In the genomic region with DNA sequence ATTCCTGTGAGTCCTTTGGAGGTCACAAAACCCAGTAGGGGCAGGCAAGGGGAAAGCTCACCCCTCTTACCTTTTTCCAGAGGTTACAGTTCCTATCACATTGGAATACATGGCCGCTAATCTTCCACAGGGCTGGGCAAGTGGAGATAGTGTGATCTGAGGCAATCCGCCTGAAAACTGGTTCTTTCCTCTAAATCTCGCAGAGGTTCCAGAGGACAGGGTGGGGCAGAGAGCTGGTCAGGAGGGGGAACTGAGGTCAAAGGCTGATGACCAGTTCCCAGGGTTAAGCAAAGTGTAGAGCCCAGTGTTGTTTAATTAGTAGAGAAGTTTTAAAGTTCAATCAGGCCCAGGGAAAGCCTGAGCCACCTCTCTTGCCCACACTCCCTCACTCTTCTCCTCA, we compare ENCODE assay signal across 1 cellular context.
TF ChIP-seq lines count a peak whose summit lies in the region.

Gene SERPINC1, minus strand, starts transcription at position 179 of the 400 bp plus-strand sequence. Its CDS starts 68 bp downstream, at position 111.

TF ChIP-seq in K562, 482 proteins besides CTCF, POLR2A, EP300 and RAD21 (continued from another document):
- TF ChIP-seq CHAMP1 (IDR thresholded peaks at IDR 0.05), result no peak
- TF ChIP-seq, protein P1, sequence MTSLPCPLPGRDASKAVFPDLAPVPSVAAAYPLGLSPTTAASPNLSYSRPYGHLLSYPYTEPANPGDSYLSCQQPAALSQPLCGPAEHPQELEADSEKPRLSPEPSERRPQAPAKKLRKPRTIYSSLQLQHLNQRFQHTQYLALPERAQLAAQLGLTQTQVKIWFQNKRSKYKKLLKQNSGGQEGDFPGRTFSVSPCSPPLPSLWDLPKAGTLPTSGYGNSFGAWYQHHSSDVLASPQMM (CRISPR knock-in tag; IDR thresholded peaks at IDR 0.05), result no peak
- TF ChIP-seq ATF7 (IDR thresholded peaks at IDR 0.05), result peak; percentile 45; the same call in 1 of the 2 replicates
- 0 out of 4 replicates have a peak, but pooled peaks of 1 of the 2 experiments have one; percentile 25 for TF ChIP-seq MAZ (CRISPR knock-in tag; conservative IDR thresholded peaks at IDR 0.05 in 1 of 2, IDR thresholded peaks at IDR 0.05 in 1 of 2)
- no peak for TF ChIP-seq ZNF121 (CRISPR knock-in tag; conservative IDR thresholded peaks at IDR 0.05)
- no peak for TF ChIP-seq SETDB1 (IDR thresholded peaks at IDR 0.05; ENCODE audit: low read length)
- TF ChIP-seq NCOA4 (IDR thresholded peaks at IDR 0.05; ENCODE audit: partially characterized antibody), result no peak
- TF ChIP-seq NR2C1 (IDR thresholded peaks at IDR 0.05), result peak; percentile 63; the same call in 1 of the 2 replicates
- TF ChIP-seq NR2C1 (tag; IDR thresholded peaks at IDR 0.05), result peak; percentile 72
- no peak for TF ChIP-seq ZNF3 (CRISPR knock-in tag; IDR thresholded peaks at IDR 0.05)
- no peak for TF ChIP-seq MTA1 (IDR thresholded peaks at IDR 0.05; ENCODE audit: borderline replicate concordance)
- TF ChIP-seq ZNF583 (CRISPR knock-in tag; IDR thresholded peaks at IDR 0.05), result no peak
- TF ChIP-seq CREB1 (IDR thresholded peaks at IDR 0.05), result no peak
- no peak for TF ChIP-seq CREB1 (CRISPR knock-in tag; IDR thresholded peaks at IDR 0.05)
- no peak for TF ChIP-seq POLR2AphosphoS2 (IDR thresholded peaks at IDR 0.05; ENCODE audit: low read length)
- no peak for TF ChIP-seq CHD1 (IDR thresholded peaks at IDR 0.05; ENCODE audit: low read length)
- no peak for TF ChIP-seq RFX7 (CRISPR knock-in tag; IDR thresholded peaks at IDR 0.05)
- no peak for TF ChIP-seq ZNF431 (CRISPR knock-in tag; IDR thresholded peaks at IDR 0.05)
- no peak for TF ChIP-seq ZSCAN29 (IDR thresholded peaks at IDR 0.05)
- no peak for TF ChIP-seq SUPT5H (IDR thresholded peaks at IDR 0.05)
- no peak for TF ChIP-seq E2F5 (CRISPR knock-in tag; IDR thresholded peaks at IDR 0.05)
- no peak for TF ChIP-seq BCOR (IDR thresholded peaks at IDR 0.05)
- TF ChIP-seq JUNB (CRISPR knock-in tag; conservative IDR thresholded peaks at IDR 0.05), result no peak
- peak; percentile 45; the same call in 1 of the 2 replicates for TF ChIP-seq DPF2 (IDR thresholded peaks at IDR 0.05)
- no peak for TF ChIP-seq EHMT2 (IDR thresholded peaks at IDR 0.05)
- peak; percentile 34 for TF ChIP-seq CBFA2T3 (IDR thresholded peaks at IDR 0.05)
- TF ChIP-seq HDAC3 (IDR thresholded peaks at IDR 0.05; ENCODE audit: borderline replicate concordance, partially characterized antibody), result no peak
- no peak for TF ChIP-seq STAT5B (CRISPR knock-in tag; IDR thresholded peaks at IDR 0.05)
- TF ChIP-seq HLTF (IDR thresholded peaks at IDR 0.05), result no peak
- no peak for TF ChIP-seq SIRT6 (IDR thresholded peaks at IDR 0.05; ENCODE audit: low read depth, low read length)
- no peak for TF ChIP-seq NCOR1 (IDR thresholded peaks at IDR 0.05)
- no peak for TF ChIP-seq ZNF586 (CRISPR knock-in tag; conservative IDR thresholded peaks at IDR 0.05)
- TF ChIP-seq, protein P2, sequence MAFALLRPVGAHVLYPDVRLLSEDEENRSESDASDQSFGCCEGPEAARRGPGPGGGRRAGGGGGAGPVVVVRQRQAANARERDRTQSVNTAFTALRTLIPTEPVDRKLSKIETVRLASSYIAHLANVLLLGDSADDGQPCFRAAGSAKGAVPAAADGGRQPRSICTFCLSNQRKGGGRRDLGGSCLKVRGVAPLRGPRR (CRISPR knock-in tag; IDR thresholded peaks at IDR 0.05), result no peak
- TF ChIP-seq SAP30 (IDR thresholded peaks at IDR 0.05; ENCODE audit: borderline replicate concordance, insufficient read depth, low read depth, low read length, poor library complexity, severe bottlenecking), result no peak
- TF ChIP-seq KLF1 (tag; IDR thresholded peaks at IDR 0.05), result no peak
- no peak for TF ChIP-seq CBX3 (IDR thresholded peaks at IDR 0.05; ENCODE audit: borderline replicate concordance in 1 of 2, low read length in 2 of 2)
- no peak for TF ChIP-seq ZNF79 (CRISPR knock-in tag; IDR thresholded peaks at IDR 0.05; ENCODE audit: low read depth)
- no peak for TF ChIP-seq RBFOX2 (IDR thresholded peaks at IDR 0.05; ENCODE audit: low read depth, low read length)
- no peak for TF ChIP-seq SP1 (CRISPR knock-in tag; IDR thresholded peaks at IDR 0.05)
- 0 out of 2 replicates have a peak, but pooled peaks have one; percentile 52 for TF ChIP-seq ZNF197 (CRISPR knock-in tag; IDR thresholded peaks at IDR 0.05; ENCODE audit: low read depth)
- TF ChIP-seq NR2C2 (CRISPR knock-in tag; IDR thresholded peaks at IDR 0.05), result no peak
- TF ChIP-seq NR2C2 (tag; IDR thresholded peaks at IDR 0.05), result peak; percentile 79
- no peak for TF ChIP-seq EWSR1 (IDR thresholded peaks at IDR 0.05; ENCODE audit: borderline replicate concordance, low read depth, partially characterized antibody)
- no peak for TF ChIP-seq FOXJ2 (tag; IDR thresholded peaks at IDR 0.05)
- no peak for TF ChIP-seq THRAP3 (IDR thresholded peaks at IDR 0.05; ENCODE audit: borderline replicate concordance)
- TF ChIP-seq KDM4B (IDR thresholded peaks at IDR 0.05; ENCODE audit: borderline replicate concordance in 2 of 2, low read depth in 1 of 2), result no peak
- TF ChIP-seq NKRF (IDR thresholded peaks at IDR 0.05; ENCODE audit: borderline replicate concordance), result no peak
- no peak for TF ChIP-seq MCM3 (IDR thresholded peaks at IDR 0.05)
- TF ChIP-seq PPARD (CRISPR knock-in tag; IDR thresholded peaks at IDR 0.05), result no peak
- TF ChIP-seq ZNF644 (tag; IDR thresholded peaks at IDR 0.05; ENCODE audit: low read depth), result peak; percentile 42; the same call in 1 of the 2 replicates
- TF ChIP-seq ZKSCAN3 (CRISPR knock-in tag; IDR thresholded peaks at IDR 0.05), result no peak
- TF ChIP-seq, protein P3, sequence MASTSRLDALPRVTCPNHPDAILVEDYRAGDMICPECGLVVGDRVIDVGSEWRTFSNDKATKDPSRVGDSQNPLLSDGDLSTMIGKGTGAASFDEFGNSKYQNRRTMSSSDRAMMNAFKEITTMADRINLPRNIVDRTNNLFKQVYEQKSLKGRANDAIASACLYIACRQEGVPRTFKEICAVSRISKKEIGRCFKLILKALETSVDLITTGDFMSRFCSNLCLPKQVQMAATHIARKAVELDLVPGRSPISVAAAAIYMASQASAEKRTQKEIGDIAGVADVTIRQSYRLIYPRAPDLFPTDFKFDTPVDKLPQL (IDR thresholded peaks at IDR 0.05; ENCODE audit: extremely low read depth, insufficient read length), result no peak
- no peak for TF ChIP-seq THRB (CRISPR knock-in tag; conservative IDR thresholded peaks at IDR 0.05)
- TF ChIP-seq CCAR2 (IDR thresholded peaks at IDR 0.05; ENCODE audit: low read depth, low read length), result no peak
- no peak for TF ChIP-seq ZFP36 (IDR thresholded peaks at IDR 0.05; ENCODE audit: low read depth, low read length, partially characterized antibody)
- no peak for TF ChIP-seq CBX8 (IDR thresholded peaks at IDR 0.05; ENCODE audit: borderline replicate concordance, extremely low read depth, low read depth, low read length, poor library complexity, severe bottlenecking)
- no peak for TF ChIP-seq ZNF384 (IDR thresholded peaks at IDR 0.05; ENCODE audit: low read depth, low read length)
- no peak for TF ChIP-seq ZBTB49 (CRISPR knock-in tag; IDR thresholded peaks at IDR 0.05; ENCODE audit: borderline replicate concordance)
- TF ChIP-seq ZNF316 (IDR thresholded peaks at IDR 0.05), result no peak
- TF ChIP-seq ETV6 (IDR thresholded peaks at IDR 0.05; ENCODE audit: borderline replicate concordance in 1 of 2, low read depth in 2 of 2, low read length in 1 of 2), result no peak
- TF ChIP-seq ETV6 (CRISPR knock-in tag; IDR thresholded peaks at IDR 0.05; ENCODE audit: borderline replicate concordance), result no peak
- TF ChIP-seq ZNF551 (CRISPR knock-in tag; IDR thresholded peaks at IDR 0.05), result no peak
- peak; percentile 41 for TF ChIP-seq TCF3 (CRISPR knock-in tag; IDR thresholded peaks at IDR 0.05)
- TF ChIP-seq, protein P4, sequence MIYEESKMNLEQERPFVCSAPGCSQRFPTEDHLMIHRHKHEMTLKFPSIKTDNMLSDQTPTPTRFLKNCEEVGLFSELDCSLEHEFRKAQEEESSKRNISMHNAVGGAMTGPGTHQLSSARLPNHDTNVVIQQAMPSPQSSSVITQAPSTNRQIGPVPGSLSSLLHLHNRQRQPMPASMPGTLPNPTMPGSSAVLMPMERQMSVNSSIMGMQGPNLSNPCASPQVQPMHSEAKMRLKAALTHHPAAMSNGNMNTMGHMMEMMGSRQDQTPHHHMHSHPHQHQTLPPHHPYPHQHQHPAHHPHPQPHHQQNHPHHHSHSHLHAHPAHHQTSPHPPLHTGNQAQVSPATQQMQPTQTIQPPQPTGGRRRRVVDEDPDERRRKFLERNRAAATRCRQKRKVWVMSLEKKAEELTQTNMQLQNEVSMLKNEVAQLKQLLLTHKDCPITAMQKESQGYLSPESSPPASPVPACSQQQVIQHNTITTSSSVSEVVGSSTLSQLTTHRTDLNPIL (CRISPR knock-in tag; IDR thresholded peaks at IDR 0.05), result no peak
- no peak for TF ChIP-seq ZNF24 (IDR thresholded peaks at IDR 0.05)
- TF ChIP-seq NR4A1 (CRISPR knock-in tag; IDR thresholded peaks at IDR 0.05), result no peak
- TF ChIP-seq NR4A1 (tag; IDR thresholded peaks at IDR 0.05), result no peak
- TF ChIP-seq CHD2 (IDR thresholded peaks at IDR 0.05; ENCODE audit: low read depth, low read length), result peak; percentile 41; the same call in 1 of the 2 replicates
- TF ChIP-seq ZNF57 (CRISPR knock-in tag; IDR thresholded peaks at IDR 0.05), result no peak
- TF ChIP-seq RCOR1 (IDR thresholded peaks at IDR 0.05; ENCODE audit: borderline replicate concordance in 1 of 2, low read depth in 2 of 2, low read length in 2 of 2), result 0 out of 4 replicates have a peak, but pooled peaks of 1 of the 2 experiments have one; percentile 8
- TF ChIP-seq ZNF253 (CRISPR knock-in tag; conservative IDR thresholded peaks at IDR 0.05), result no peak
- no peak for TF ChIP-seq FOXJ3 (CRISPR knock-in tag; IDR thresholded peaks at IDR 0.05)
- no peak for TF ChIP-seq ILF3 (IDR thresholded peaks at IDR 0.05; ENCODE audit: borderline replicate concordance)
- no peak for TF ChIP-seq NONO (IDR thresholded peaks at IDR 0.05; ENCODE audit: low read depth in 2 of 2, low read length in 1 of 2)
